1 cellular context compared by ENCODE assay signal in genomic region chr22:31230155-31230870, GRCh38.
A peak's percentile ranks its signal among the peaks of the same experiment; 100 is the strongest.
TF ChIP-seq lines count a peak whose summit lies in the region.

No MANE protein-coding gene starts in this region.

TF ChIP-seq in GM12878, 131 proteins besides CTCF, POLR2A, EP300 and RAD21 (continued from another document and continues in another):
- TF ChIP-seq ELK1 (IDR thresholded peaks at IDR 0.05; ENCODE audit: low read depth, low read length) = no peak
- no peak for TF ChIP-seq SKIL (IDR thresholded peaks at IDR 0.05; ENCODE audit: low read depth, poor library complexity, severe bottlenecking)
- TF ChIP-seq NR2C2 (IDR thresholded peaks at IDR 0.05; ENCODE audit: borderline replicate concordance, control insufficient read depth, insufficient read length, low read depth) = no peak
- no peak; the same call in 1 of the 2 replicates for TF ChIP-seq SPI1 (IDR thresholded peaks at IDR 0.05; ENCODE audit: borderline replicate concordance, insufficient read depth, low read depth, low read length)
- TF ChIP-seq, protein P1, sequence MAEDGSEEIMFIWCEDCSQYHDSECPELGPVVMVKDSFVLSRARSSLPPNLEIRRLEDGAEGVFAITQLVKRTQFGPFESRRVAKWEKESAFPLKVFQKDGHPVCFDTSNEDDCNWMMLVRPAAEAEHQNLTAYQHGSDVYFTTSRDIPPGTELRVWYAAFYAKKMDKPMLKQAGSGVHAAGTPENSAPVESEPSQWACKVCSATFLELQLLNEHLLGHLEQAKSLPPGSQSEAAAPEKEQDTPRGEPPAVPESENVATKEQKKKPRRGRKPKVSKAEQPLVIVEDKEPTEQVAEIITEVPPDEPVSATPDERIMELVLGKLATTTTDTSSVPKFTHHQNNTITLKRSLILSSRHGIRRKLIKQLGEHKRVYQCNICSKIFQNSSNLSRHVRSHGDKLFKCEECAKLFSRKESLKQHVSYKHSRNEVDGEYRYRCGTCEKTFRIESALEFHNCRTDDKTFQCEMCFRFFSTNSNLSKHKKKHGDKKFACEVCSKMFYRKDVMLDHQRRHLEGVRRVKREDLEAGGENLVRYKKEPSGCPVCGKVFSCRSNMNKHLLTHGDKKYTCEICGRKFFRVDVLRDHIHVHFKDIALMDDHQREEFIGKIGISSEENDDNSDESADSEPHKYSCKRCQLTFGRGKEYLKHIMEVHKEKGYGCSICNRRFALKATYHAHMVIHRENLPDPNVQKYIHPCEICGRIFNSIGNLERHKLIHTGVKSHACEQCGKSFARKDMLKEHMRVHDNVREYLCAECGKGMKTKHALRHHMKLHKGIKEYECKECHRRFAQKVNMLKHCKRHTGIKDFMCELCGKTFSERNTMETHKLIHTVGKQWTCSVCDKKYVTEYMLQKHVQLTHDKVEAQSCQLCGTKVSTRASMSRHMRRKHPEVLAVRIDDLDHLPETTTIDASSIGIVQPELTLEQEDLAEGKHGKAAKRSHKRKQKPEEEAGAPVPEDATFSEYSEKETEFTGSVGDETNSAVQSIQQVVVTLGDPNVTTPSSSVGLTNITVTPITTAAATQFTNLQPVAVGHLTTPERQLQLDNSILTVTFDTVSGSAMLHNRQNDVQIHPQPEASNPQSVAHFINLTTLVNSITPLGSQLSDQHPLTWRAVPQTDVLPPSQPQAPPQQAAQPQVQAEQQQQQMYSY (CRISPR knock-in tag; IDR thresholded peaks at IDR 0.05) = no peak
- no peak for TF ChIP-seq ZNF207 (IDR thresholded peaks at IDR 0.05; ENCODE audit: borderline replicate concordance)
- TF ChIP-seq WRNIP1 (IDR thresholded peaks at IDR 0.05; ENCODE audit: borderline replicate concordance, low read depth, low read length) = no peak
- TF ChIP-seq ZBTB11 (CRISPR knock-in tag; IDR thresholded peaks at IDR 0.05) = no peak
- no peak for TF ChIP-seq EGR1 (IDR thresholded peaks at IDR 0.05; ENCODE audit: borderline replicate concordance in 1 of 2, low read depth in 2 of 2, low read length in 2 of 2)
- TF ChIP-seq MYB (IDR thresholded peaks at IDR 0.05; ENCODE audit: borderline replicate concordance, low read depth, low read length) = no peak
- no peak for TF ChIP-seq HDAC2 (IDR thresholded peaks at IDR 0.05)
- TF ChIP-seq, protein P2, sequence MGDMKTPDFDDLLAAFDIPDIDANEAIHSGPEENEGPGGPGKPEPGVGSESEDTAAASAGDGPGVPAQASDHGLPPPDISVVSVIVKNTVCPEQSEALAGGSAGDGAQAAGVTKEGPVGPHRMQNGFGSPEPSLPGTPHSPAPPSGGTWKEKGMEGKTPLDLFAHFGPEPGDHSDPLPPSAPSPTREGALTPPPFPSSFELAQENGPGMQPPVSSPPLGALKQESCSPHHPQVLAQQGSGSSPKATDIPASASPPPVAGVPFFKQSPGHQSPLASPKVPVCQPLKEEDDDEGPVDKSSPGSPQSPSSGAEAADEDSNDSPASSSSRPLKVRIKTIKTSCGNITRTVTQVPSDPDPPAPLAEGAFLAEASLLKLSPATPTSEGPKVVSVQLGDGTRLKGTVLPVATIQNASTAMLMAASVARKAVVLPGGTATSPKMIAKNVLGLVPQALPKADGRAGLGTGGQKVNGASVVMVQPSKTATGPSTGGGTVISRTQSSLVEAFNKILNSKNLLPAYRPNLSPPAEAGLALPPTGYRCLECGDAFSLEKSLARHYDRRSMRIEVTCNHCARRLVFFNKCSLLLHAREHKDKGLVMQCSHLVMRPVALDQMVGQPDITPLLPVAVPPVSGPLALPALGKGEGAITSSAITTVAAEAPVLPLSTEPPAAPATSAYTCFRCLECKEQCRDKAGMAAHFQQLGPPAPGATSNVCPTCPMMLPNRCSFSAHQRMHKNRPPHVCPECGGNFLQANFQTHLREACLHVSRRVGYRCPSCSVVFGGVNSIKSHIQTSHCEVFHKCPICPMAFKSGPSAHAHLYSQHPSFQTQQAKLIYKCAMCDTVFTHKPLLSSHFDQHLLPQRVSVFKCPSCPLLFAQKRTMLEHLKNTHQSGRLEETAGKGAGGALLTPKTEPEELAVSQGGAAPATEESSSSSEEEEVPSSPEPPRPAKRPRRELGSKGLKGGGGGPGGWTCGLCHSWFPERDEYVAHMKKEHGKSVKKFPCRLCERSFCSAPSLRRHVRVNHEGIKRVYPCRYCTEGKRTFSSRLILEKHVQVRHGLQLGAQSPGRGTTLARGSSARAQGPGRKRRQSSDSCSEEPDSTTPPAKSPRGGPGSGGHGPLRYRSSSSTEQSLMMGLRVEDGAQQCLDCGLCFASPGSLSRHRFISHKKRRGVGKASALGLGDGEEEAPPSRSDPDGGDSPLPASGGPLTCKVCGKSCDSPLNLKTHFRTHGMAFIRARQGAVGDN (IDR thresholded peaks at IDR 0.05) = 0 out of 2 replicates have a peak, but pooled peaks have one; percentile 26
- TF ChIP-seq ATF7 (IDR thresholded peaks at IDR 0.05; ENCODE audit: low read depth) = 0 out of 2 replicates have a peak, but pooled peaks have one; percentile 13
- TF ChIP-seq, protein P3, sequence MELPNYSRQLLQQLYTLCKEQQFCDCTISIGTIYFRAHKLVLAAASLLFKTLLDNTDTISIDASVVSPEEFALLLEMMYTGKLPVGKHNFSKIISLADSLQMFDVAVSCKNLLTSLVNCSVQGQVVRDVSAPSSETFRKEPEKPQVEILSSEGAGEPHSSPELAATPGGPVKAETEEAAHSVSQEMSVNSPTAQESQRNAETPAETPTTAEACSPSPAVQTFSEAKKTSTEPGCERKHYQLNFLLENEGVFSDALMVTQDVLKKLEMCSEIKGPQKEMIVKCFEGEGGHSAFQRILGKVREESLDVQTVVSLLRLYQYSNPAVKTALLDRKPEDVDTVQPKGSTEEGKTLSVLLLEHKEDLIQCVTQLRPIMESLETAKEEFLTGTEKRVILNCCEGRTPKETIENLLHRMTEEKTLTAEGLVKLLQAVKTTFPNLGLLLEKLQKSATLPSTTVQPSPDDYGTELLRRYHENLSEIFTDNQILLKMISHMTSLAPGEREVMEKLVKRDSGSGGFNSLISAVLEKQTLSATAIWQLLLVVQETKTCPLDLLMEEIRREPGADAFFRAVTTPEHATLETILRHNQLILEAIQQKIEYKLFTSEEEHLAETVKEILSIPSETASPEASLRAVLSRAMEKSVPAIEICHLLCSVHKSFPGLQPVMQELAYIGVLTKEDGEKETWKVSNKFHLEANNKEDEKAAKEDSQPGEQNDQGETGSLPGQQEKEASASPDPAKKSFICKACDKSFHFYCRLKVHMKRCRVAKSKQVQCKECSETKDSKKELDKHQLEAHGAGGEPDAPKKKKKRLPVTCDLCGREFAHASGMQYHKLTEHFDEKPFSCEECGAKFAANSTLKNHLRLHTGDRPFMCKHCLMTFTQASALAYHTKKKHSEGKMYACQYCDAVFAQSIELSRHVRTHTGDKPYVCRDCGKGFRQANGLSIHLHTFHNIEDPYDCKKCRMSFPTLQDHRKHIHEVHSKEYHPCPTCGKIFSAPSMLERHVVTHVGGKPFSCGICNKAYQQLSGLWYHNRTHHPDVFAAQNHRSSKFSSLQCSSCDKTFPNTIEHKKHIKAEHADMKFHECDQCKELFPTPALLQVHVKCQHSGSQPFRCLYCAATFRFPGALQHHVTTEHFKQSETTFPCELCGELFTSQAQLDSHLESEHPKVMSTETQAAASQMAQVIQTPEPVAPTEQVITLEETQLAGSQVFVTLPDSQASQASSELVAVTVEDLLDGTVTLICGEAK (IDR thresholded peaks at IDR 0.05; ENCODE audit: borderline replicate concordance) = peak; percentile 22; the same call in 1 of the 2 replicates
- no peak for TF ChIP-seq STAT3 (IDR thresholded peaks at IDR 0.05; ENCODE audit: low read depth, low read length)
- TF ChIP-seq TCF7 (IDR thresholded peaks at IDR 0.05; ENCODE audit: borderline replicate concordance) = no peak
- no peak for TF ChIP-seq MXI1 (IDR thresholded peaks at IDR 0.05; ENCODE audit: low read depth, low read length)
- peak; percentile 70 for TF ChIP-seq RUNX3 (IDR thresholded peaks at IDR 0.05; ENCODE audit: low read length)
- TF ChIP-seq NFIC (IDR thresholded peaks at IDR 0.05; ENCODE audit: low read depth, low read length) = 0 out of 2 replicates have a peak, but pooled peaks have one; percentile 13
- TF ChIP-seq, protein P4, sequence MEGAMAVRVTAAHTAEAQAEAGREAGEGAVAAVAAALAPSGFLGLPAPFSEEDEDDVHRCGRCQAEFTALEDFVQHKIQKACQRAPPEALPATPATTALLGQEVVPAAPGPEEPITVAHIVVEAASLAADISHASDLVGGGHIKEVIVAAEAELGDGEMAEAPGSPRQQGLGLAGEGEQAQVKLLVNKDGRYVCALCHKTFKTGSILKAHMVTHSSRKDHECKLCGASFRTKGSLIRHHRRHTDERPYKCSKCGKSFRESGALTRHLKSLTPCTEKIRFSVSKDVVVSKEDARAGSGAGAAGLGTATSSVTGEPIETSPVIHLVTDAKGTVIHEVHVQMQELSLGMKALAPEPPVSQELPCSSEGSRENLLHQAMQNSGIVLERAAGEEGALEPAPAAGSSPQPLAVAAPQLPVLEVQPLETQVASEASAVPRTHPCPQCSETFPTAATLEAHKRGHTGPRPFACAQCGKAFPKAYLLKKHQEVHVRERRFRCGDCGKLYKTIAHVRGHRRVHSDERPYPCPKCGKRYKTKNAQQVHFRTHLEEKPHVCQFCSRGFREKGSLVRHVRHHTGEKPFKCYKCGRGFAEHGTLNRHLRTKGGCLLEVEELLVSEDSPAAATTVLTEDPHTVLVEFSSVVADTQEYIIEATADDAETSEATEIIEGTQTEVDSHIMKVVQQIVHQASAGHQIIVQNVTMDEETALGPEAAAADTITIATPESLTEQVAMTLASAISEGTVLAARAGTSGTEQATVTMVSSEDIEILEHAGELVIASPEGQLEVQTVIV (IDR thresholded peaks at IDR 0.05; ENCODE audit: borderline replicate concordance, partially characterized antibody) = no peak
- TF ChIP-seq ZBTB4 (CRISPR knock-in tag; IDR thresholded peaks at IDR 0.05) = no peak
- no peak for TF ChIP-seq RCOR1 (conservative IDR thresholded peaks at IDR 0.05; ENCODE audit: low read depth, low read length)
